Comparison of ENCODE assay signal across 19 cellular contexts in genomic region chr12:24751181-24751580, GRCh38.
DNase-seq lines count a peak whose midpoint lies in the region; ATAC-seq and TF ChIP-seq lines count a peak whose summit lies in the region.
"Had no signal": no experiment of that assay in that cellular context is flagged by ENCODE, and none has a peak within 500 bp of the region (broad histone marks: within the 10 kb centered on the region; RNA-seq: fewer than 3 reads in every experiment).

No MANE protein-coding gene starts in this region.

- H3K27ac Mint-ChIP-seq in mesothelial cell of epicardium, result peak overlapping the region; percentile 4
- no peak overlapping the region for H3K27ac Mint-ChIP-seq in stimulated activated effector memory CD8-positive, alpha-beta T cell treated with anti-CD3 and anti-CD28 coated beads, Interleukin-12 subunit alpha, Interleukin-12 subunit beta, amount 100 ng/mL, for 72 hours
- H3K27ac Mint-ChIP-seq: IgD-negative memory B cell had no signal

- H3K4me1 ChIP-seq in adipocyte (ENCODE audit: control insufficient read depth, insufficient read depth, low read length) (peaks cover 11% of the 10 kb centered on the region), Peyer's patch (no peaks in the 10 kb centered on the region)
- H3K4me1 ChIP-seq: BLaER1 had no signal

- H3K4me3 ChIP-seq in adipocyte (ENCODE audit: low read length) (no peak overlapping the region), Peyer's patch (no peak overlapping the region)
- H3K4me3 ChIP-seq: BLaER1, SK-N-MC had no signal

- TF ChIP-seq CTCF in mesothelial cell of epicardium (IDR thresholded peaks at IDR 0.05; ENCODE audit: unreplicated experiment), result no peak
- TF ChIP-seq CTCF in Peyer's patch (IDR thresholded peaks at IDR 0.05), result no peak

- H3K27me3 ChIP-seq in adipocyte (replicated peaks; ENCODE audit: control insufficient read depth, insufficient read depth, low read length) (no peaks in the 10 kb centered on the region), Peyer's patch (no peaks in the 10 kb centered on the region)
- H3K27me3 ChIP-seq: BLaER1 had no signal

- DNase-seq in DMS53 (lab: John Stamatoyannopoulos, UW) (peak; percentile 65), DMS53 treated with DMSO at 0.1 percent for 48 hours (lab: John Stamatoyannopoulos, UW; ENCODE audit: unreplicated experiment) (no peak), HCEC 1CT (peak; percentile 36), adipocyte (ENCODE audit: low read depth) (peak; percentile 14), mesothelial cell of epicardium (ENCODE audit: low spot score in 2 of 2, unreplicated experiment in 2 of 2) (no peak), Peyer's patch (no peak), NCI-H1436 treated with DMSO at 0.1 percent for 48 hours (lab: John Stamatoyannopoulos, UW) (no peak)
- DNase-seq in stimulated activated effector memory CD8-positive, alpha-beta T cell treated with anti-CD3 and anti-CD28 coated beads, Interleukin-12 subunit alpha, Interleukin-12 subunit beta, amount 100 ng/mL, for 72 hours (ENCODE audit: low spot score in 2 of 2), result no peak
- DNase-seq: DMS 273 treated with DMSO at 0.1 percent for 48 hours, H9, MV-4-11, NCI-H1417 treated with DMSO at 0.1 percent for 48 hours, NCI-H2029 treated with DMSO at 0.1 percent for 48 hours, NCI-H526, PC-3 had no signal

- no peaks in the 10 kb centered on the region for H3K9me3 Mint-ChIP-seq in mesothelial cell of epicardium
- no peaks in the 10 kb centered on the region for H3K9me3 Mint-ChIP-seq in stimulated activated effector memory CD8-positive, alpha-beta T cell treated with anti-CD3 and anti-CD28 coated beads, Interleukin-12 subunit alpha, Interleukin-12 subunit beta, amount 100 ng/mL, for 72 hours
- H3K9me3 Mint-ChIP-seq: H9, IgD-negative memory B cell had no signal

- H3K27ac ChIP-seq in Peyer's patch, result no peak overlapping the region
- H3K27ac ChIP-seq: 22Rv1, BLaER1, SK-N-MC had no signal

- no peak for TF ChIP-seq POLR2A in Peyer's patch (IDR thresholded peaks at IDR 0.05)

- no peak overlapping the region for H3K9ac ChIP-seq in adipocyte (ENCODE audit: low read length)
- H3K9ac ChIP-seq: BLaER1 had no signal

- H3K9me3 ChIP-seq in adipocyte (ENCODE audit: control insufficient read depth, low read length), result no peaks in the 10 kb centered on the region
- no peaks in the 10 kb centered on the region for H3K9me3 ChIP-seq in Peyer's patch
- H3K9me3 ChIP-seq: BLaER1 had no signal

- no peak overlapping the region for H3K4me3 Mint-ChIP-seq in mesothelial cell of epicardium
- H3K4me3 Mint-ChIP-seq in stimulated activated effector memory CD8-positive, alpha-beta T cell treated with anti-CD3 and anti-CD28 coated beads, Interleukin-12 subunit alpha, Interleukin-12 subunit beta, amount 100 ng/mL, for 72 hours, result no peak overlapping the region
- H3K4me3 Mint-ChIP-seq: H9, IgD-negative memory B cell had no signal

- no peaks in the 10 kb centered on the region for H3K36me3 Mint-ChIP-seq in mesothelial cell of epicardium
- no peaks in the 10 kb centered on the region for H3K36me3 Mint-ChIP-seq in stimulated activated effector memory CD8-positive, alpha-beta T cell treated with anti-CD3 and anti-CD28 coated beads, Interleukin-12 subunit alpha, Interleukin-12 subunit beta, amount 100 ng/mL, for 72 hours
- H3K36me3 Mint-ChIP-seq: IgD-negative memory B cell had no signal

- H3K36me3 ChIP-seq in adipocyte (ENCODE audit: control insufficient read depth, insufficient read depth, low read length, severe bottlenecking) (no peaks in the 10 kb centered on the region), Peyer's patch (no peaks in the 10 kb centered on the region)
- H3K36me3 ChIP-seq: BLaER1 had no signal

- no peaks in the 10 kb centered on the region for H3K27me3 Mint-ChIP-seq in mesothelial cell of epicardium (ENCODE audit: low read depth)
- H3K27me3 Mint-ChIP-seq: IgD-negative memory B cell had no signal

- ATAC-seq in stimulated activated effector memory CD8-positive, alpha-beta T cell treated with anti-CD3 and anti-CD28 coated beads, Interleukin-12 subunit alpha, Interleukin-12 subunit beta, amount 100 ng/mL, for 72 hours, result no peak
- ATAC-seq: PC-3 had no signal

- peaks cover 33% of the 10 kb centered on the region for H3K4me1 Mint-ChIP-seq in mesothelial cell of epicardium
- H3K4me1 Mint-ChIP-seq in stimulated activated effector memory CD8-positive, alpha-beta T cell treated with anti-CD3 and anti-CD28 coated beads, Interleukin-12 subunit alpha, Interleukin-12 subunit beta, amount 100 ng/mL, for 72 hours, result peaks cover 17% of the 10 kb centered on the region
- H3K4me1 Mint-ChIP-seq: IgD-negative memory B cell had no signal

Comparison
In these comparisons a context has a peak if more than half of its experiments do, and no peak if none do; other contexts are left out.
1. DNase-seq: peak in DMS53 (single experiment), HCEC 1CT (single experiment) and adipocyte (single experiment); none in DMS53 treated with DMSO at 0.1 percent for 48 hours (single experiment), mesothelial cell of epicardium (0 of 2), Peyer's patch (0 of 3), NCI-H1436 treated with DMSO at 0.1 percent for 48 hours (single experiment) and stimulated activated effector memory CD8-positive, alpha-beta T cell treated with anti-CD3 and anti-CD28 coated beads, Interleukin-12 subunit alpha, Interleukin-12 subunit beta, amount 100 ng/mL, for 72 hours (0 of 2).